Comparison of ENCODE assay signal across 15 cellular contexts in genomic region chr12:26610774-26611173, GRCh38.
A peak's percentile ranks its signal among the peaks of the same experiment; 100 is the strongest.
DNase-seq lines count a peak whose midpoint lies in the region; ATAC-seq and TF ChIP-seq lines count a peak whose summit lies in the region.
"Had no signal": no experiment of that assay in that cellular context is flagged by ENCODE, and none has a peak within 500 bp of the region (broad histone marks: within the 10 kb centered on the region; RNA-seq: fewer than 3 reads in every experiment).

No MANE protein-coding gene starts in this region.

- H3K27ac ChIP-seq in cingulate gyrus (ENCODE audit: low read depth, low read length): peak overlapping the region; percentile 96
- H3K27ac ChIP-seq in temporal lobe (ENCODE audit: low read depth, low read length): peak overlapping the region; percentile 98
- H3K27ac ChIP-seq: BLaER1 treated with 17β-estradiol and CSF1 and Interleukin-3, amounts not matched to agents 10 nM and 100 nM had no signal

- TF ChIP-seq POLR2A in GM19193 (IDR thresholded peaks at IDR 0.05; ENCODE audit: extremely low read depth, insufficient read depth, insufficient read length): peak; percentile 26

- ATAC-seq in GM18498 (IDR thresholded peaks at IDR 0.05; ENCODE audit: unreplicated experiment) (no peak), GM19452 (IDR thresholded peaks at IDR 0.05; ENCODE audit: unreplicated experiment) (no peak)
- ATAC-seq: K562 had no signal

- peak; percentile 10 for DNase-seq in medulla oblongata (ENCODE audit: extremely low spot score)
- DNase-seq in iPS-NIHi7 (ENCODE audit: extremely low spot score): no peak
- DNase-seq: 8988T; ACHN; CD4-positive, CD25-positive, alpha-beta regulatory T cell; DMS53; HCEC 1CT; HFFc6 had no signal
